Comparison of ENCODE assay signal across 12 cellular contexts in the genomic region with DNA sequence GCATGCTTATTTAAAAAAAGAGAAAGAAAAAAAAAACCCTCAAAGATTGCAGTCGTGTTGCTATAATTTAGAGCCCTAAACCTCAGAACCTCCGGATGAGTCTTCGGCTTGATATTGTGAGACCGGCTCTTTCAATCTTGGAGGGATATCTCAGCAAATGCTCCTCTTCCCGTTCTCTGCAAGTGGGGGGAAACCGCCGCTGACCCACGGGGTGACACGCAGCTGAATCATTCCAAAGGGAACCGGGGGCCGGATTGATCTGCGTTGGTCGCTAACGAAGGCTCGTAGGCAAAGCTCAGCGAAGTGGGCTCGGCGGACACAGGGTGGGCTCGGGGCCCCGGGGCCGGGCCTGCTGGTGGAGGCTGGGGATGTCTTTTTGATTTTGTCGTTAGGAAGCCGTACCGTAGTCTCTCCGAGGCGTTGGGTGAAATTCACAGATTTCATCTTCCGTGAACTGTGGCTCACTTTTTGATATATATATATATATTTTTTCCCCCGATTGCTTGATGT.
A peak's percentile ranks its signal among the peaks of the same experiment; 100 is the strongest.
DNase-seq lines count a peak whose midpoint lies in the region.
"Had no signal": no experiment of that assay in that cellular context is flagged by ENCODE, and none has a peak within 500 bp of the region (broad histone marks: within the 10 kb centered on the region; RNA-seq: fewer than 3 reads in every experiment).

No MANE protein-coding gene starts in this region.

- peak; percentile 17 for DNase-seq in RPMI7951 (ENCODE audit: low read depth)
- DNase-seq in mesenteric fat pad (ENCODE audit: low spot score), result peak; percentile 33
- DNase-seq in retina, result peak; percentile 30
- no peak for DNase-seq in NCI-H2107 treated with DMSO at 0.1 percent for 48 hours (lab: John Stamatoyannopoulos, UW; ENCODE audit: unreplicated experiment)
- DNase-seq in NCI-H187 (lab: John Stamatoyannopoulos, UW), result no peak
- no peak for DNase-seq in activated CD8-positive, alpha-beta memory T cell treated with anti-CD3 and anti-CD28 coated beads, Interleukin-2, amount 50 U/mL, for 48 hours
- DNase-seq: ACHN; Caco-2; CD4-positive, alpha-beta T cell; GDM1; GOT3; H9 had no signal

Comparison
In these comparisons a context has a peak if more than half of its experiments do, and no peak if none do; other contexts are left out.
1. DNase-seq: peak in RPMI7951 (single experiment), mesenteric fat pad (single experiment) and retina (single experiment); none in NCI-H2107 treated with DMSO at 0.1 percent for 48 hours (single experiment), NCI-H187 (0 of 2) and activated CD8-positive, alpha-beta memory T cell treated with anti-CD3 and anti-CD28 coated beads, Interleukin-2, amount 50 U/mL, for 48 hours (single experiment).